Comparison of ENCODE assay signal across 27 cellular contexts in genomic region chr6:88519227-88520019, GRCh38.
DNase-seq lines count a peak whose midpoint lies in the region; ATAC-seq and TF ChIP-seq lines count a peak whose summit lies in the region.
"Had no signal": no experiment of that assay in that cellular context is flagged by ENCODE, and none has a peak within 500 bp of the region (broad histone marks: within the 10 kb centered on the region; RNA-seq: fewer than 3 reads in every experiment).

No MANE protein-coding gene starts in this region.

- H3K4me1 ChIP-seq in mesodermal cell (ENCODE audit: control insufficient read depth, insufficient read depth, low read length, poor library complexity, severe bottlenecking) (no peaks in the 10 kb centered on the region), colonic mucosa (no peaks in the 10 kb centered on the region)
- H3K4me1 ChIP-seq: BLaER1 treated with 17β-estradiol and CSF1 and Interleukin-3, amounts not matched to agents 10 nM and 100 nM; breast epithelium; tibial nerve had no signal

- H3K27ac ChIP-seq in WERI-Rb-1 (peak overlapping the region; percentile 79), mesodermal cell (ENCODE audit: low read depth, low read length, severe bottlenecking) (peak overlapping the region; percentile 10), colonic mucosa (no peak overlapping the region)
- H3K27ac ChIP-seq: BLaER1 treated with 17β-estradiol and CSF1 and Interleukin-3, amounts not matched to agents 10 nM and 100 nM; breast epithelium; epithelial cell of prostate; HL-60; neutrophil; tibial nerve had no signal

- H3K27me3 Mint-ChIP-seq in effector memory CD8-positive, alpha-beta T cell = peaks cover 15 to 22% of the 10 kb centered on the region in 2 donors

- H3K27me3 ChIP-seq in WERI-Rb-1 (ENCODE audit: insufficient read depth, low read depth, severe bottlenecking) (no peaks in the 10 kb centered on the region), colonic mucosa (no peaks in the 10 kb centered on the region)
- H3K27me3 ChIP-seq: BLaER1 treated with 17β-estradiol and CSF1 and Interleukin-3, amounts not matched to agents 10 nM and 100 nM; breast epithelium; neutrophil; tibial nerve had no signal

- H3K4me1 Mint-ChIP-seq in effector memory CD8-positive, alpha-beta T cell (ENCODE audit: low read depth in 2 of 2) = no peaks in the 10 kb centered on the region
- H3K4me1 Mint-ChIP-seq: activated naive CD8-positive, alpha-beta T cell treated with anti-CD3 and anti-CD28 coated beads for 36 hours had no signal

- H3K27ac Mint-ChIP-seq in effector memory CD8-positive, alpha-beta T cell = no peak overlapping the region
- H3K27ac Mint-ChIP-seq: activated naive CD8-positive, alpha-beta T cell treated with anti-CD3 and anti-CD28 coated beads for 36 hours; activated T-cell treated with anti-CD3 and anti-CD28 coated beads, Interleukin-2, amount 50 U/mL, for 24 hours; progenitor cell of endocrine pancreas had no signal

- no peak for TF ChIP-seq CTCF in WERI-Rb-1 (IDR thresholded peaks at IDR 0.05; ENCODE audit: low read depth, low read length)
- no peak for TF ChIP-seq CTCF in colonic mucosa (IDR thresholded peaks at IDR 0.05)

- no peaks in the 10 kb centered on the region for H3K36me3 Mint-ChIP-seq in effector memory CD8-positive, alpha-beta T cell (ENCODE audit: insufficient read depth)
- H3K36me3 Mint-ChIP-seq: activated naive CD8-positive, alpha-beta T cell treated with anti-CD3 and anti-CD28 coated beads for 36 hours had no signal

- no peak overlapping the region for H3K9ac ChIP-seq in colonic mucosa (ENCODE audit: low read depth in 2 of 2, low read length in 2 of 2)
- H3K9ac ChIP-seq: BLaER1 treated with 17β-estradiol and CSF1 and Interleukin-3, amounts not matched to agents 10 nM and 100 nM had no signal

- H3K36me3 ChIP-seq in WERI-Rb-1 (no peaks in the 10 kb centered on the region), mesodermal cell (ENCODE audit: control insufficient read depth, insufficient read depth, low read length) (no peaks in the 10 kb centered on the region), colonic mucosa (no peaks in the 10 kb centered on the region)
- H3K36me3 ChIP-seq: BLaER1 treated with 17β-estradiol and CSF1 and Interleukin-3, amounts not matched to agents 10 nM and 100 nM; breast epithelium; neutrophil; tibial nerve had no signal

- peaks cover 0 to 8% of the 10 kb centered on the region in 2 donors for H3K9me3 Mint-ChIP-seq in effector memory CD8-positive, alpha-beta T cell

- no peak for ATAC-seq in effector memory CD8-positive, alpha-beta T cell (replicated peaks)
- no peak for ATAC-seq in esophagus mucosa
- ATAC-seq: left ventricle myocardium superior, sciatic nerve had no signal

- H3K9me3 ChIP-seq in WERI-Rb-1 (ENCODE audit: severe bottlenecking) = no peaks in the 10 kb centered on the region
- no peaks in the 10 kb centered on the region for H3K9me3 ChIP-seq in mesodermal cell (ENCODE audit: control insufficient read depth, low read length)
- H3K9me3 ChIP-seq in colonic mucosa = no peaks in the 10 kb centered on the region
- H3K9me3 ChIP-seq: BLaER1 treated with 17β-estradiol and CSF1 and Interleukin-3, amounts not matched to agents 10 nM and 100 nM; breast epithelium; neutrophil; tibial nerve had no signal

- intact Hi-C loops in colonic mucosa (cut with DNase I) = no loop called here

- H3K4me3 ChIP-seq in WERI-Rb-1 (ENCODE audit: low read depth, low read length) (peak overlapping the region; percentile 30), mesodermal cell (ENCODE audit: extremely low read depth, insufficient read depth, low read length, poor library complexity, severe bottlenecking) (no peak overlapping the region), colonic mucosa (no peak overlapping the region)
- H3K4me3 ChIP-seq: BLaER1 treated with 17β-estradiol and CSF1 and Interleukin-3, amounts not matched to agents 10 nM and 100 nM; breast epithelium; tibial nerve had no signal

- no peak overlapping the region for H3K4me3 Mint-ChIP-seq in effector memory CD8-positive, alpha-beta T cell
- H3K4me3 Mint-ChIP-seq: activated naive CD8-positive, alpha-beta T cell treated with anti-CD3 and anti-CD28 coated beads for 36 hours; activated T-cell treated with anti-CD3 and anti-CD28 coated beads, Interleukin-2, amount 50 U/mL, for 24 hours had no signal

- WGBS in mesodermal cell (ENCODE audit: insufficient coverage in 2 of 2), 2 experiments = 67 to 72% methylated on average over 8 of the region's 10 CpGs

- peak; percentile 76 to 98 for DNase-seq in NCI-H524 (lab: John Stamatoyannopoulos, UW)
- peak; percentile 68 for DNase-seq in WERI-Rb-1
- no peak for DNase-seq in colonic mucosa
- no peak for DNase-seq in NCI-H1694 treated with DMSO at 0.1 percent for 48 hours (lab: John Stamatoyannopoulos, UW)
- no peak for DNase-seq in effector memory CD8-positive, alpha-beta T cell
- DNase-seq: activated effector memory CD4-positive, alpha-beta T cell treated with anti-CD3 and anti-CD28 coated beads, Interleukin-2, amount 50 U/mL, for 16 hours; activated naive CD8-positive, alpha-beta T cell treated with anti-CD3 and anti-CD28 coated beads for 36 hours; activated T-cell treated with anti-CD3 and anti-CD28 coated beads, Interleukin-2, amount 50 U/mL, for 24 hours; DMS53; effector CD8-positive, alpha-beta T cell; left ventricle myocardium superior; NCI-H1417 treated with DMSO at 0.1 percent for 48 hours; NCI-H2081 treated with DMSO at 0.1 percent for 48 hours; NCI-H2227 treated with DMSO at 0.1 percent for 48 hours; NCI-H69; stimulated activated CD4-positive, alpha-beta T cell treated with anti-CD3 and anti-CD28 coated beads, Interleukin-4, amount 100 ng/mL, for 24 hours; T1000 had no signal

Comparison
In these comparisons a context has a peak if more than half of its experiments do, and no peak if none do; other contexts are left out.
1. DNase-seq: peak in NCI-H524 (2 of 2) and WERI-Rb-1 (single experiment); none in colonic mucosa (single experiment), NCI-H1694 treated with DMSO at 0.1 percent for 48 hours (single experiment) and effector memory CD8-positive, alpha-beta T cell (0 of 3).